ENCODE assay signal across 31 cellular contexts in the genomic region with DNA sequence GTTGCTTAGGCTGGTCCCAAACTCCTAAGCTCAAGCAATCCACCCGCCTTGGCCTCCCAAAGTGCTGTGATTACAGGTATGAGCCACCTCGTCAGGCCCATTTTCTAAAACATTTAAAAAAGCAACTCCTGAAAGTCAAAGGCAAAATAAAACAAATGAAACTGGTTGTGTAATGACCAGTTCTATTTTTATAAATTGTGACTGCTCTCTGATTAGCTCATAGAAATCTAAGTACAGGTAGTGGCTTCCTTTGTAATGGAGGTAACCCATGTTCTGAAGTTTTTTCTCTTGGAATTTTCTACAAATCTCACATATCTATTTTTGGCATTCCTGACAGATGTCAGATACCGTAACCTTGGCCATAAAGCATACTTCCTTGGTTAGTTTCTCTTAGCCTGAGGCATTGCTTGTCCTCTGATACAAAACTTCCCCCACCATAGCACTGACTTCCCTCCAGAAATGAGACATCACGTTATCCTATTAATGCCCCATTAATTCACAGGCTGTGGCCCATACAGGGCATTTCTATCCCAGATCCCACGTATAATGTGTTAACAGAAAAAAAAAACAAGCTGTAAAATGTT. TPM values are rescaled to one million over a fixed set of nuclear protein-coding genes. Genes with fewer than 3 reads are reported as not detected.
A peak's percentile ranks its signal among the peaks of the same experiment; 100 is the strongest.
DNase-seq lines count a peak whose midpoint lies in the region; ATAC-seq, FAIRE-seq and TF ChIP-seq lines count a peak whose summit lies in the region.
"Had no signal": no experiment of that assay in that cellular context is flagged by ENCODE, and none has a peak within 500 bp of the region (broad histone marks: within the 10 kb centered on the region; RNA-seq: fewer than 3 reads in every experiment).

No MANE protein-coding gene starts in this region.

- H3K4me3 ChIP-seq in MM.1S (ENCODE audit: low read length) (peak overlapping the region; percentile 1; the same call in 1 of the 2 replicates), keratinocyte (ENCODE audit: control insufficient read depth in 2 of 3, extremely low read depth in 1 of 3, insufficient read depth in 2 of 3, low read depth in 1 of 3, low read length in 3 of 3) (no peak overlapping the region), adrenal gland (no peak overlapping the region)
- H3K4me3 ChIP-seq: esophagus muscularis mucosa, gastrocnemius medialis, HAP-1, transverse colon had no signal

- H2AFZ ChIP-seq in MM.1S (ENCODE audit: low read length) = peak overlapping the region; percentile 39
- no peak overlapping the region for H2AFZ ChIP-seq in keratinocyte (ENCODE audit: control insufficient read depth, low read length)

- 0 out of 2 replicates have a peak, but pooled peaks cover 5% of the 10 kb centered on the region for H3F3A ChIP-seq in MM.1S (ENCODE audit: insufficient read depth, low read length)

- H3K9ac ChIP-seq in MM.1S (ENCODE audit: low read length) = no peak overlapping the region; the same call in 1 of the 2 replicates
- no peak overlapping the region for H3K9ac ChIP-seq in keratinocyte (ENCODE audit: control insufficient read depth, extremely low read depth, insufficient read depth, low read length)

- DNase-seq in EL (peak; percentile 65), MM.1S (peak; percentile 41), keratinocyte (ENCODE audit: low read depth, low spot score) (no peak), adrenal gland (no peak), substantia nigra (lab: John Stamatoyannopoulos, UW) (no peak), left cardiac atrium (no peak), NCI-H128 (lab: John Stamatoyannopoulos, UW; ENCODE audit: unreplicated experiment) (no peak)
- DNase-seq: activated effector memory CD4-positive, alpha-beta T cell treated with anti-CD3 and anti-CD28 coated beads, Interleukin-2, amount 50 U/mL, for 16 hours; activated naive CD8-positive, alpha-beta T cell treated with anti-CD3 and anti-CD28 coated beads for 36 hours; AML-193; caudate nucleus; CD8-positive, alpha-beta T cell; cortex of kidney; DMS 273 treated with DMSO at 0.1 percent for 48 hours; gastrocnemius medialis; hypothalamus; immature natural killer cell; KG1; NCI-H1436; NCI-H2081 treated with DMSO at 0.1 percent for 48 hours; NCI-H748 treated with DMSO at 0.1 percent for 48 hours; T-helper 2 cell; transverse colon had no signal

- H4K20me1 ChIP-seq in MM.1S (ENCODE audit: insufficient read depth, low read length) (no peaks in the 10 kb centered on the region), keratinocyte (ENCODE audit: control insufficient read depth, extremely low read depth, insufficient read depth, low read length) (no peaks in the 10 kb centered on the region)

- TF ChIP-seq CTCF in MM.1S (IDR thresholded peaks at IDR 0.05; ENCODE audit: low read length) (no peak), keratinocyte (optimal IDR thresholded peaks at IDR 0.05 in 1 of 3, IDR thresholded peaks at IDR 0.05 in 1 of 3, conservative IDR thresholded peaks at IDR 0.05 in 1 of 3; ENCODE audit: extremely low read depth in 1 of 3, insufficient read depth in 2 of 3, low read length in 3 of 3) (no peak), adrenal gland (IDR thresholded peaks at IDR 0.05) (no peak)

- H3K79me2 ChIP-seq in MM.1S (ENCODE audit: low read length) (no peaks in the 10 kb centered on the region), keratinocyte (ENCODE audit: control insufficient read depth, insufficient read depth, low read length) (no peaks in the 10 kb centered on the region)

- no peaks in the 10 kb centered on the region for H3K9me1 ChIP-seq in keratinocyte (ENCODE audit: control insufficient read depth, extremely low read depth, insufficient read depth, low read length)

- H3K36me3 ChIP-seq in MM.1S (replicated peaks; ENCODE audit: insufficient read depth, low read length) (no peaks in the 10 kb centered on the region), keratinocyte (ENCODE audit: control insufficient read depth in 2 of 2, extremely low read depth in 1 of 2, insufficient read depth in 2 of 2, low read length in 2 of 2) (no peaks in the 10 kb centered on the region), adrenal gland (replicated peaks in 1 of 2) (no peaks in the 10 kb centered on the region)
- H3K36me3 ChIP-seq: esophagus muscularis mucosa, gastrocnemius medialis, HAP-1, transverse colon had no signal

- H3K4me2 ChIP-seq in MM.1S (ENCODE audit: low read depth, low read length) = peak overlapping the region; percentile 55
- H3K4me2 ChIP-seq in keratinocyte (ENCODE audit: control insufficient read depth, extremely low read depth, insufficient read depth, low read depth, low read length) = no peak overlapping the region

- no peaks in the 10 kb centered on the region for H3K27me3 ChIP-seq in MM.1S (replicated peaks; ENCODE audit: insufficient read depth, low read length)
- H3K27me3 ChIP-seq in keratinocyte (ENCODE audit: control insufficient read depth, extremely low read depth, insufficient read depth, low read length) = no peaks in the 10 kb centered on the region
- no peaks in the 10 kb centered on the region for H3K27me3 ChIP-seq in adrenal gland
- H3K27me3 ChIP-seq: gastrocnemius medialis, transverse colon had no signal

- intact Hi-C loops in adrenal gland (cut with DNase I) (no loop called here), left cardiac atrium (cut with DNase I) (no loop called here)

- dilution Hi-C loops in keratinocyte (cut with MboI; ENCODE audit: extremely low pct_ligation_motif_present, low sequenced_read_pairs) = no loop called here

- peak; percentile 49 for ATAC-seq in GM18511 (IDR thresholded peaks at IDR 0.05; ENCODE audit: unreplicated experiment)
- no peak for ATAC-seq in left cardiac atrium
- ATAC-seq: CD8-positive, alpha-beta T cell; gastrocnemius medialis; natural killer cell treated with Interleukin-12 subunit alpha and Interleukin-12 subunit beta and Interleukin-15 and Interleukin-18, amount 100 ng/mL, for 72 hours; Right ventricle myocardium inferior; SK-N-SH treated with all-trans-retinoic acid at 6 μM for 48 hours had no signal

- H3K27ac ChIP-seq in MM.1S (ENCODE audit: low read length) (peak overlapping the region; percentile 35; the same call in 1 of the 2 replicates), keratinocyte (ENCODE audit: control insufficient read depth, insufficient read depth, low read length) (no peak overlapping the region), adrenal gland (no peak overlapping the region), substantia nigra (ENCODE audit: low read depth, low read length, poor library complexity, severe bottlenecking) (no peak overlapping the region)
- H3K27ac ChIP-seq: esophagus muscularis mucosa, gastrocnemius medialis, transverse colon had no signal

- H3K9me2 ChIP-seq in MM.1S (replicated peaks; ENCODE audit: insufficient read depth, low read length) = no peaks in the 10 kb centered on the region

- no peak for TF ChIP-seq POLR2A in adrenal gland (IDR thresholded peaks at IDR 0.05)

- peak; percentile 58 for FAIRE-seq in keratinocyte (lab: Jason Lieb, UNC)
- FAIRE-seq: A204.1, astrocyte had no signal

- WGBS in adrenal gland, 4 donors = 47 to 56% (median 52%) methylated on average over 5 of the region's 5 CpGs

- H3K9me3 ChIP-seq in MM.1S (replicated peaks; ENCODE audit: insufficient read depth, low read length) (no peaks in the 10 kb centered on the region), keratinocyte (ENCODE audit: control insufficient read depth, low read depth, low read length) (no peaks in the 10 kb centered on the region), adrenal gland (replicated peaks in 1 of 3) (no peaks in the 10 kb centered on the region)
- H3K9me3 ChIP-seq: esophagus muscularis mucosa, gastrocnemius medialis, HAP-1, transverse colon had no signal

- H3K4me1 ChIP-seq in MM.1S (ENCODE audit: low read length) (peaks cover 12% of the 10 kb centered on the region), keratinocyte (ENCODE audit: control insufficient read depth, extremely low read depth, insufficient read depth, low read length) (peaks cover 8% of the 10 kb centered on the region), adrenal gland (replicated peaks in 1 of 2) (peaks cover 0 to 9% of the 10 kb centered on the region in 2 donors)
- H3K4me1 ChIP-seq: HAP-1 had no signal

RNA-seq across cellular contexts. Expression of gene AK3, which starts 14.1 kb away (rescaled TPM):
- polyA plus RNA-seq in keratinocyte (28.5 to 45.8 TPM (median 37.6 TPM) in 3 replicates), adrenal gland (100 to 1,000 TPM in 1 of 3 donors, 10 to 100 TPM in 2; 31.6 to 132 (median 36.3) TPM)
- 21.6 TPM for polyA plus RNA-seq in keratinocyte (2011; ENCODE audit: low read depth)
- polyA plus RNA-seq in keratinocyte (2011; cell fraction: cytosol; rRNA removed) = 37.0 and 60.6 TPM in 2 replicates
- polyA plus RNA-seq in keratinocyte (2011; cell fraction: nucleus; rRNA removed) = 21.2 and 22.8 TPM in 2 replicates
- 32.1 and 40.5 TPM in 2 replicates for polyA plus RNA-seq in keratinocyte (2012; ENCODE audit: low replicate concordance)
- 11.9 to 20.8 TPM (median 18.3 TPM) in 3 replicates for polyA minus RNA-seq in keratinocyte
- polyA minus RNA-seq in keratinocyte (2011; cell fraction: cytosol; rRNA and poly(A)+ RNA removed) = 66.0 TPM
- polyA minus RNA-seq in keratinocyte (2011; cell fraction: nucleus; rRNA and poly(A)+ RNA removed) = 12.0 and 17.7 TPM in 2 replicates
- total RNA-seq in adrenal gland (100 to 1,000 TPM in 6 of 8 donors, 10 to 100 TPM in 2; 86.2 to 237 (median 113) TPM), left cardiac atrium (10 to 100 TPM; 91.1 to 98.8 TPM)

RNA-seq across cellular contexts. Expression of gene RCL1, which starts 37.6 kb away (rescaled TPM):
- polyA plus RNA-seq in keratinocyte = 13.7 to 21.0 TPM (median 16.6 TPM) in 3 replicates
- polyA plus RNA-seq in keratinocyte (2011; ENCODE audit: low read depth) = 21.1 TPM
- 18.2 and 21.6 TPM in 2 replicates for polyA plus RNA-seq in keratinocyte (2011; cell fraction: cytosol; rRNA removed)
- polyA plus RNA-seq in keratinocyte (2011; cell fraction: nucleus; rRNA removed) = 29.8 and 32.5 TPM in 2 replicates
- 15.4 and 23.0 TPM in 2 replicates for polyA plus RNA-seq in keratinocyte (2012; ENCODE audit: low replicate concordance)
- 20.6 to 25.4 TPM (median 22.2 TPM) in 3 replicates for polyA minus RNA-seq in keratinocyte
- polyA minus RNA-seq in keratinocyte (2011; cell fraction: cytosol; rRNA and poly(A)+ RNA removed) = 9.0 TPM
- 15.4 and 18.4 TPM in 2 replicates for polyA minus RNA-seq in keratinocyte (2011; cell fraction: nucleus; rRNA and poly(A)+ RNA removed)
- 10 to 100 TPM; 16.9 to 33.4 (median 24.5) TPM for total RNA-seq in adrenal gland
- 10 to 100 TPM; 15.4 to 22.6 (median 17.9) TPM for polyA plus RNA-seq in adrenal gland
- total RNA-seq in left cardiac atrium = 10 to 100 TPM in 1 of 2 donors, 1 to 10 TPM in 1; 6.0 to 10.1 TPM

Comparison
In these comparisons a context has a peak if more than half of its experiments do, and no peak if none do; other contexts are left out.
1. DNase-seq: peak in EL (single experiment) and MM.1S (single experiment); none in keratinocyte (single experiment), adrenal gland (0 of 7), substantia nigra (0 of 49), left cardiac atrium (single experiment) and NCI-H128 (single experiment).